ENCODE assay signal across 8 cellular contexts in genomic region chr7:137592232-137592896, GRCh38.
DNase-seq lines count a peak whose midpoint lies in the region; ATAC-seq and TF ChIP-seq lines count a peak whose summit lies in the region.

No MANE protein-coding gene starts in this region.

- peak overlapping the region; percentile 82 for H3K27ac ChIP-seq in cardiac muscle cell

- CTCF ChIA-PET in activated naive CD4-positive, alpha-beta T cell treated with anti-CD3 and anti-CD28 coated beads for 36 hours (lab: Charles Lee) = interaction anchor here (0.7 to 1.9 kb wide), 3 partner anchors 10 to 34 kb away, joined by 3 to 4 read pairs (median 4); no protein-coding TSS in a partner anchor

- no peaks in the 10 kb centered on the region for H3K4me1 Mint-ChIP-seq in activated naive CD4-positive, alpha-beta T cell treated with anti-CD3 and anti-CD28 coated beads for 36 hours (ENCODE audit: low read depth)

- no peaks in the 10 kb centered on the region for H3K27me3 ChIP-seq in cardiac muscle cell

- peaks cover 2% of the 10 kb centered on the region for H3K27me3 Mint-ChIP-seq in activated naive CD4-positive, alpha-beta T cell treated with anti-CD3 and anti-CD28 coated beads for 36 hours (ENCODE audit: low read depth)

- H3K4me1 ChIP-seq in cardiac muscle cell (ENCODE audit: low read depth) = peaks cover 30% of the 10 kb centered on the region

- no peaks in the 10 kb centered on the region for H3K9me3 ChIP-seq in cardiac muscle cell (ENCODE audit: low read depth)

- TF ChIP-seq CTCF in WI38 (IDR thresholded peaks at IDR 0.05; ENCODE audit: low read depth, low read length) (peak; percentile 79), cardiac muscle cell (IDR thresholded peaks at IDR 0.05; ENCODE audit: low read depth, low read length) (peak; percentile 87)

- no peaks in the 10 kb centered on the region for H3K36me3 ChIP-seq in cardiac muscle cell

- H3K4me3 ChIP-seq in WI38 (ENCODE audit: low read depth, low read length) (no peak overlapping the region), cardiac muscle cell (no peak overlapping the region)

- no peak overlapping the region for H3K4me3 Mint-ChIP-seq in activated naive CD4-positive, alpha-beta T cell treated with anti-CD3 and anti-CD28 coated beads for 36 hours

- H3K9me3 Mint-ChIP-seq in activated naive CD4-positive, alpha-beta T cell treated with anti-CD3 and anti-CD28 coated beads for 36 hours = no peaks in the 10 kb centered on the region

- intact Hi-C loops in activated naive CD4-positive, alpha-beta T cell treated with anti-CD3 and anti-CD28 coated beads for 36 hours (cut with micrococcal nuclease) = loop anchor here (10.0 kb wide), 1 partner anchor 1188 kb away; no protein-coding TSS in a partner anchor

- no peaks in the 10 kb centered on the region for H3K36me3 Mint-ChIP-seq in activated naive CD4-positive, alpha-beta T cell treated with anti-CD3 and anti-CD28 coated beads for 36 hours (ENCODE audit: low read depth)

- ATAC-seq in HG02759 (IDR thresholded peaks at IDR 0.05; ENCODE audit: unreplicated experiment) = peak; percentile 84
- ATAC-seq in HG03135 (IDR thresholded peaks at IDR 0.05; ENCODE audit: unreplicated experiment) = no peak

- H3K27ac Mint-ChIP-seq in activated naive CD4-positive, alpha-beta T cell treated with anti-CD3 and anti-CD28 coated beads for 36 hours = no peak overlapping the region

- DNase-seq in activated naive CD4-positive, alpha-beta T cell treated with anti-CD3 and anti-CD28 coated beads for 36 hours = peak; percentile 38
- DNase-seq in activated naive CD4-positive, alpha-beta T cell treated with anti-CD3 and anti-CD28 coated beads, Interleukin-2, amount 50 U/mL, for 16 hours = no peak
- peak; percentile 47 for DNase-seq in NCI-H2107 (lab: John Stamatoyannopoulos, UW)
- peak; percentile 86 to 88 for DNase-seq in cardiac muscle cell (ENCODE audit: low read depth in 1 of 2, low spot score in 1 of 2)
- DNase-seq in renal cortical epithelial cell (ENCODE audit: low read depth) = peak; percentile 72
